36 cellular contexts compared by ENCODE assay signal in the genomic region with DNA sequence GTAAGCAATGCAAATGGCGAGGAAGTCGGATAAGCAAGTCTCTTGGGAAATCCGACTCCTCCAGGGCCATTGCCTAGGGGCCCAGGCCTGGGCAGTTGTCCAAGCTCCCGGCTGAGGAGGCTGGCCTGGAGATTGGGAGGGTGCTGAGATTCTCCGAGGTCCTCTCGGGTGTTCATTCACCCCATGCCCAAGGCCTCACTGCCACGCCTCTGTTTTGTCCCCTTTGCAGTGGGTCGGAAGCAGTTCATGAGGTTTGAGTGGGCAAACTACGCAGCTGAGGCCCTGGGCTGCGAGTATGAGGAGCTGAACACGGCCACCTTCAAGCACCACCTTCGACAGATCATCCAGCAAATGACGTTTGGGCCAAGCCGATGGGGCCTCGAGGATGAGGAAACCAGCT.
"Had no signal": no experiment of that assay in that cellular context is flagged by ENCODE, and none has a peak within 500 bp of the region (broad histone marks: within the 10 kb centered on the region; RNA-seq: fewer than 3 reads in every experiment).

No MANE protein-coding gene starts in this region.

- ATAC-seq: activated CD4-positive, CD25-positive, alpha-beta regulatory T cell treated with anti-CD3 and anti-CD28 coated beads, Interleukin-2, amount 50 U/mL, for 24 hours; activated CD8-positive, alpha-beta memory T cell treated with anti-CD3 and anti-CD28 coated beads, Interleukin-2, amount 10 ng/mL, durations not matched to agents 7 days and 5 days; activated CD8-positive, alpha-beta T cell treated with anti-CD3 and anti-CD28 coated beads, Interleukin-2, amount 10 ng/mL, durations not matched to agents 7 days and 5 days; activated naive CD4-positive, alpha-beta T cell treated with anti-CD3 and anti-CD28 coated beads, Interleukin-2, amount 50 U/mL, for 72 hours; effector memory CD8-positive, alpha-beta T cell; foreskin keratinocyte; gastrocnemius medialis; T-cell had no signal

- H3K4me1 ChIP-seq: ascending aorta, breast epithelium, esophagus muscularis mucosa, foreskin keratinocyte, gastrocnemius medialis had no signal

- H3K27ac Mint-ChIP-seq: activated B cell treated with CpG ODN at 0.5 μM for 24 hours; activated CD4-positive, alpha-beta memory T cell treated with anti-CD3 and anti-CD28 coated beads for 36 hours; activated CD8-positive, alpha-beta memory T cell treated with anti-CD3 and anti-CD28 coated beads, Interleukin-2, amount 10 ng/mL, durations not matched to agents 7 days and 5 days; activated CD8-positive, alpha-beta T cell treated with anti-CD3 and anti-CD28 coated beads, Interleukin-2, amount 10 ng/mL, durations not matched to agents 7 days and 5 days; activated naive CD4-positive, alpha-beta T cell treated with anti-CD3 and anti-CD28 coated beads, Interleukin-2, amount 10 ng/mL, durations not matched to agents 7 days and 5 days; activated naive CD4-positive, alpha-beta T cell treated with anti-CD3 and anti-CD28 coated beads, Interleukin-2, amount 50 U/mL, for 72 hours; activated naive CD8-positive, alpha-beta T cell treated with anti-CD3 and anti-CD28 coated beads, Interleukin-2, amount 10 ng/mL, durations not matched to agents 7 days and 5 days; activated T-helper 1 cell treated with anti-CD3 and anti-CD28 coated beads, Interleukin-12 subunit alpha, Interleukin-12 subunit beta, Interleukin-2, Interleukin-4 antibody, amounts not matched to agents 30 ng/mL and 10 ng/mL and 1 ng/mL, durations not matched to agents 14 hours and 24 hours and 36 hours; effector memory CD8-positive, alpha-beta T cell; T-cell; T-helper 1 cell treated with Interleukin-12 subunit alpha and Interleukin-12 subunit beta and Interleukin-4 antibody, amounts not matched to agents 30 μg/mL and 1 μg/mL, for 36 hours; T-helper 2 cell treated with Interferon-gamma antibody and Interleukin-4, amounts not matched to agents 5 μg/mL and 100 μg/mL, for 36 hours had no signal

- H3K36me3 ChIP-seq: breast epithelium, WERI-Rb-1 had no signal

- H3K9me3 Mint-ChIP-seq: activated CD4-positive, alpha-beta memory T cell treated with anti-CD3 and anti-CD28 coated beads for 36 hours had no signal

- H3K9me3 ChIP-seq: ascending aorta, breast epithelium, esophagus muscularis mucosa, gastrocnemius medialis had no signal

- H3K27me3 ChIP-seq: ascending aorta, cardiac muscle cell, gastrocnemius medialis had no signal

- H3K27ac ChIP-seq: ascending aorta, breast epithelium, cardiac muscle cell, esophagus muscularis mucosa, foreskin keratinocyte, gastrocnemius medialis, WERI-Rb-1 had no signal

- H3K4me1 Mint-ChIP-seq: activated B cell treated with CpG ODN at 0.5 μM for 24 hours; activated CD8-positive, alpha-beta memory T cell treated with anti-CD3 and anti-CD28 coated beads, Interleukin-2, amount 10 ng/mL, durations not matched to agents 7 days and 5 days; activated naive CD4-positive, alpha-beta T cell treated with anti-CD3 and anti-CD28 coated beads, Interleukin-2, amount 10 ng/mL, durations not matched to agents 7 days and 5 days; activated naive CD8-positive, alpha-beta T cell treated with anti-CD3 and anti-CD28 coated beads, Interleukin-2, amount 10 ng/mL, durations not matched to agents 7 days and 5 days; central memory CD8-positive, alpha-beta T cell; T-cell had no signal

- H3K4me3 Mint-ChIP-seq: activated B cell treated with CpG ODN at 0.5 μM for 24 hours; activated CD4-positive, alpha-beta memory T cell treated with anti-CD3 and anti-CD28 coated beads for 36 hours; activated CD8-positive, alpha-beta memory T cell treated with anti-CD3 and anti-CD28 coated beads, Interleukin-2, amount 10 ng/mL, durations not matched to agents 7 days and 5 days; activated CD8-positive, alpha-beta T cell treated with anti-CD3 and anti-CD28 coated beads, Interleukin-2, amount 10 ng/mL, durations not matched to agents 7 days and 5 days; activated naive CD4-positive, alpha-beta T cell treated with anti-CD3 and anti-CD28 coated beads, Interleukin-2, amount 10 ng/mL, durations not matched to agents 7 days and 5 days; activated naive CD8-positive, alpha-beta T cell treated with anti-CD3 and anti-CD28 coated beads, Interleukin-2, amount 10 ng/mL, durations not matched to agents 7 days and 5 days; activated T-helper 1 cell treated with anti-CD3 and anti-CD28 coated beads, Interleukin-12 subunit alpha, Interleukin-12 subunit beta, Interleukin-2, Interleukin-4 antibody, amounts not matched to agents 30 ng/mL and 10 ng/mL and 1 ng/mL, durations not matched to agents 14 hours and 24 hours and 36 hours; brain; central memory CD8-positive, alpha-beta T cell; effector memory CD8-positive, alpha-beta T cell; T-cell; T-helper 1 cell treated with Interleukin-12 subunit alpha and Interleukin-12 subunit beta and Interleukin-4 antibody, amounts not matched to agents 30 μg/mL and 1 μg/mL, for 36 hours; T-helper 2 cell treated with Interferon-gamma antibody and Interleukin-4, amounts not matched to agents 5 μg/mL and 100 μg/mL, for 36 hours had no signal

- DNase-seq: activated B cell treated with CpG ODN at 0.5 μM for 24 hours; activated CD4-positive, alpha-beta memory T cell treated with anti-CD3 and anti-CD28 coated beads for 36 hours; activated CD4-positive, alpha-beta T cell treated with anti-CD3 and anti-CD28 coated beads for 48 hours; activated CD8-positive, alpha-beta memory T cell treated with anti-CD3 and anti-CD28 coated beads, Interleukin-2, amount 10 ng/mL, durations not matched to agents 7 days and 5 days; activated CD8-positive, alpha-beta memory T cell treated with anti-CD3 and anti-CD28 coated beads, Interleukin-2, amount 50 U/mL, for 4 hours; activated CD8-positive, alpha-beta T cell treated with anti-CD3 and anti-CD28 coated beads, Interleukin-2, amount 10 ng/mL, durations not matched to agents 7 days and 5 days; activated gamma-delta T cell; activated naive CD4-positive, alpha-beta T cell; activated naive CD4-positive, alpha-beta T cell treated with anti-CD3 and anti-CD28 coated beads, Interleukin-2, amount 10 ng/mL, durations not matched to agents 7 days and 5 days; activated naive CD8-positive, alpha-beta T cell treated with anti-CD3 and anti-CD28 coated beads, Interleukin-2, amount 10 ng/mL, durations not matched to agents 7 days and 5 days; activated T-cell treated with anti-CD3 and anti-CD28 coated beads, Interleukin-2, amount 50 U/mL, for 1 hour; activated T-cell treated with anti-CD3 and anti-CD28 coated beads, Interleukin-2, amount 50 U/mL, for 48 hours; cortex of kidney; dermis blood vessel endothelial cell; effector CD4-positive, alpha-beta T cell; effector memory CD8-positive, alpha-beta T cell; erythroblast; foreskin keratinocyte; gastrocnemius medialis; glutamatergic neuron; SW 1271; T-cell; T1000; WERI-Rb-1 had no signal

- FAIRE-seq: colon had no signal

- H3K36me3 Mint-ChIP-seq: activated CD4-positive, alpha-beta memory T cell treated with anti-CD3 and anti-CD28 coated beads for 36 hours; activated naive CD4-positive, alpha-beta T cell treated with anti-CD3 and anti-CD28 coated beads, Interleukin-2, amount 10 ng/mL, durations not matched to agents 7 days and 5 days; activated naive CD8-positive, alpha-beta T cell treated with anti-CD3 and anti-CD28 coated beads, Interleukin-2, amount 10 ng/mL, durations not matched to agents 7 days and 5 days; T-cell had no signal

- H3K4me3 ChIP-seq: ascending aorta, breast epithelium, cardiac muscle cell, esophagus muscularis mucosa, gastrocnemius medialis had no signal
